Comparison of ENCODE assay signal across 16 cellular contexts in genomic region chrX:65910899-65911298, GRCh38.
A peak's percentile ranks its signal among the peaks of the same experiment; 100 is the strongest.
DNase-seq lines count a peak whose midpoint lies in the region; TF ChIP-seq lines count a peak whose summit lies in the region.
"Had no signal": no experiment of that assay in that cellular context is flagged by ENCODE, and none has a peak within 500 bp of the region (broad histone marks: within the 10 kb centered on the region; RNA-seq: fewer than 3 reads in every experiment).

No MANE protein-coding gene starts in this region.

- no peak overlapping the region for H3K4me2 ChIP-seq in mammary epithelial cell (ENCODE audit: insufficient read depth, low read depth, low read length)
- H3K4me2 ChIP-seq: BLaER1 treated with 17β-estradiol and CSF1 and Interleukin-3, amounts not matched to agents 10 nM and 100 nM had no signal

- intact Hi-C loops in MCF 10A (cut with micrococcal nuclease) (no loop called here), mammary epithelial cell (cut with micrococcal nuclease) (no loop called here), colonic mucosa (cut with DNase I) (no loop called here)

- CTCF ChIA-PET in MCF 10A (lab: Yijun Ruan, JAX): interaction anchor here (1.0 kb wide), 1 partner anchor 13 kb away, joined by 3 read pairs; no protein-coding TSS in a partner anchor
- CTCF ChIA-PET in mammary epithelial cell (lab: Charles Lee; ENCODE audit: low non-redundant PET): no interaction called here

- no peak for TF ChIP-seq CTCF in MCF 10A (IDR thresholded peaks at IDR 0.05; ENCODE audit: unreplicated experiment)
- TF ChIP-seq CTCF in mammary epithelial cell (conservative IDR thresholded peaks at IDR 0.05 in 1 of 2, IDR thresholded peaks at IDR 0.05 in 1 of 2; ENCODE audit: extremely low read depth in 1 of 2, insufficient read depth in 1 of 2, low read depth in 1 of 2, low read length in 2 of 2): no peak
- no peak for TF ChIP-seq CTCF in HL-60 (IDR thresholded peaks at IDR 0.05; ENCODE audit: insufficient read depth, low read length)
- no peak for TF ChIP-seq CTCF in NB4 (IDR thresholded peaks at IDR 0.05; ENCODE audit: low read depth, low read length)
- TF ChIP-seq CTCF in colonic mucosa (IDR thresholded peaks at IDR 0.05): no peak

- peaks cover 8% of the 10 kb centered on the region for H3K9me3 Mint-ChIP-seq in MCF 10A (ENCODE audit: unreplicated experiment)
- H3K9me3 Mint-ChIP-seq in activated T-cell treated with anti-CD3 and anti-CD28 coated beads, Interleukin-2, amount 50 U/mL, for 24 hours: peaks cover 2% of the 10 kb centered on the region
- H3K9me3 Mint-ChIP-seq: CD8-positive, alpha-beta T cell had no signal

- H3K27me3 ChIP-seq in mammary epithelial cell (ENCODE audit: insufficient read depth, low read length): no peaks in the 10 kb centered on the region
- H3K27me3 ChIP-seq in HL-60 (ENCODE audit: insufficient read depth, poor library complexity, severe bottlenecking): no peaks in the 10 kb centered on the region
- H3K27me3 ChIP-seq in colonic mucosa: no peaks in the 10 kb centered on the region

- dilution Hi-C loops in mammary epithelial cell (cut with HindIII; ENCODE audit: low sequenced_read_pairs): no loop called here

- no peak overlapping the region for H3K27ac Mint-ChIP-seq in MCF 10A (ENCODE audit: low read depth, unreplicated experiment)
- no peak overlapping the region for H3K27ac Mint-ChIP-seq in activated T-cell treated with anti-CD3 and anti-CD28 coated beads, Interleukin-2, amount 50 U/mL, for 24 hours
- H3K27ac Mint-ChIP-seq: B cell; CD8-positive, alpha-beta T cell had no signal

- H3K4me1 ChIP-seq in mammary epithelial cell (ENCODE audit: insufficient read depth, low read length) (no peaks in the 10 kb centered on the region), colonic mucosa (no peaks in the 10 kb centered on the region)

- H3K4me3 Mint-ChIP-seq in MCF 10A (ENCODE audit: unreplicated experiment): no peak overlapping the region
- H3K4me3 Mint-ChIP-seq in activated T-cell treated with anti-CD3 and anti-CD28 coated beads, Interleukin-2, amount 50 U/mL, for 24 hours: no peak overlapping the region
- H3K4me3 Mint-ChIP-seq: B cell; CD8-positive, alpha-beta T cell had no signal

- H3K27ac ChIP-seq in mammary epithelial cell (ENCODE audit: insufficient read depth, low read depth, low read length): no peak overlapping the region
- H3K27ac ChIP-seq in HL-60 (replicated peaks): peak overlapping the region; percentile 7; the same call in 1 of the 2 replicates
- H3K27ac ChIP-seq in colonic mucosa: no peak overlapping the region
- H3K27ac ChIP-seq: BLaER1 treated with 17β-estradiol and CSF1 and Interleukin-3, amounts not matched to agents 10 nM and 100 nM had no signal

- 50% methylated on average over 3 of the region's 3 CpGs for whole genome bisulfite sequencing in mammary epithelial cell (ENCODE audit: low coverage, missing lambda C conversion rate)

- in situ Hi-C loops in mammary epithelial cell (cut with MboI; ENCODE audit: low sequenced_read_pairs in 2 of 2): no loop called here

- no peaks in the 10 kb centered on the region for H3K36me3 Mint-ChIP-seq in MCF 10A (ENCODE audit: insufficient read depth, unreplicated experiment)
- H3K36me3 Mint-ChIP-seq in activated T-cell treated with anti-CD3 and anti-CD28 coated beads, Interleukin-2, amount 50 U/mL, for 24 hours (ENCODE audit: low read depth): no peaks in the 10 kb centered on the region
- H3K36me3 Mint-ChIP-seq: CD8-positive, alpha-beta T cell had no signal

- H3K9ac ChIP-seq in mammary epithelial cell (ENCODE audit: insufficient read depth, low read length): no peak overlapping the region
- no peak overlapping the region for H3K9ac ChIP-seq in colonic mucosa (ENCODE audit: low read depth in 2 of 2, low read length in 2 of 2)
- H3K9ac ChIP-seq: BLaER1 treated with 17β-estradiol and CSF1 and Interleukin-3, amounts not matched to agents 10 nM and 100 nM had no signal

- no peaks in the 10 kb centered on the region for H4K20me1 ChIP-seq in mammary epithelial cell (ENCODE audit: insufficient read depth, low read length)
- H4K20me1 ChIP-seq: BLaER1 treated with 17β-estradiol and CSF1 and Interleukin-3, amounts not matched to agents 10 nM and 100 nM had no signal

- TF ChIP-seq POLR2A in NB4 (IDR thresholded peaks at IDR 0.05; ENCODE audit: extremely low read depth, insufficient read length): no peak

- BruUV-seq in MCF 10A (replicated peaks; lab: Mats Ljungman, UMichigan): no TSS peak
- BruUV-seq in mammary epithelial cell (replicated peaks; lab: Mats Ljungman, UMichigan): no TSS peak

- no peaks in the 10 kb centered on the region for H3K36me3 ChIP-seq in mammary epithelial cell (ENCODE audit: insufficient read depth, low read length)
- no peaks in the 10 kb centered on the region for H3K36me3 ChIP-seq in colonic mucosa
- H3K36me3 ChIP-seq: BLaER1 treated with 17β-estradiol and CSF1 and Interleukin-3, amounts not matched to agents 10 nM and 100 nM had no signal

- no peak overlapping the region for H2AFZ ChIP-seq in mammary epithelial cell (ENCODE audit: low read depth, low read length)

- H3K4me1 Mint-ChIP-seq in MCF 10A (ENCODE audit: insufficient read depth, unreplicated experiment): no peaks in the 10 kb centered on the region
- no peaks in the 10 kb centered on the region for H3K4me1 Mint-ChIP-seq in activated T-cell treated with anti-CD3 and anti-CD28 coated beads, Interleukin-2, amount 50 U/mL, for 24 hours (ENCODE audit: low read depth)

- DNase-seq in MCF 10A (ENCODE audit: unreplicated experiment) (peak; percentile 5), mammary epithelial cell (no peak), HL-60 (ENCODE audit: low read depth in 1 of 2, low spot score in 1 of 2) (peak in 1 of 2 experiments; percentile 23), NB4 (ENCODE audit: low read depth) (peak; percentile 38), dedifferentiated amniotic fluid mesenchymal stem cell (ENCODE audit: extremely low spot score) (peak; percentile 12), NCI-H1105 treated with DMSO at 0.1 percent for 48 hours (lab: John Stamatoyannopoulos, UW) (no peak), colonic mucosa (no peak)
- no peak for DNase-seq in activated T-cell treated with anti-CD3 and anti-CD28 coated beads, Interleukin-2, amount 50 U/mL, for 24 hours
- DNase-seq: Calu3; CD8-positive, alpha-beta T cell; DMS79 treated with DMSO at 0.1 percent for 48 hours; GF-D8; GOT3; H7 had no signal

- no peaks in the 10 kb centered on the region for H3K27me3 Mint-ChIP-seq in MCF 10A (ENCODE audit: insufficient read depth, unreplicated experiment)
- peaks cover 26% of the 10 kb centered on the region for H3K27me3 Mint-ChIP-seq in activated T-cell treated with anti-CD3 and anti-CD28 coated beads, Interleukin-2, amount 50 U/mL, for 24 hours
- H3K27me3 Mint-ChIP-seq: B cell had no signal

- H3K9me3 ChIP-seq in mammary epithelial cell (replicated peaks; ENCODE audit: insufficient read depth, low read length) (no peaks in the 10 kb centered on the region), colonic mucosa (no peaks in the 10 kb centered on the region)

- POLR2A ChIA-PET in MCF 10A (lab: Yijun Ruan, JAX): interaction anchor here (0.7 kb wide), 1 partner anchor 216 kb away, joined by 3 read pairs; no protein-coding TSS in a partner anchor

- no peak overlapping the region for H3K4me3 ChIP-seq in mammary epithelial cell (replicated peaks in 1 of 3; ENCODE audit: insufficient read depth in 1 of 3, low read depth in 2 of 3, low read length in 3 of 3)
- H3K4me3 ChIP-seq in HL-60 (replicated peaks; ENCODE audit: insufficient read depth, low read length): no peak overlapping the region
- no peak overlapping the region for H3K4me3 ChIP-seq in NB4 (ENCODE audit: low read depth, low read length)
- H3K4me3 ChIP-seq in colonic mucosa: no peak overlapping the region
- H3K4me3 ChIP-seq: BLaER1 treated with 17β-estradiol and CSF1 and Interleukin-3, amounts not matched to agents 10 nM and 100 nM had no signal

- H3K79me2 ChIP-seq in mammary epithelial cell (ENCODE audit: insufficient read depth, low read length): no peaks in the 10 kb centered on the region

Comparison
In these comparisons a context has a peak if more than half of its experiments do, and no peak if none do; other contexts are left out.
1. DNase-seq: peak in MCF 10A (single experiment), NB4 (single experiment) and dedifferentiated amniotic fluid mesenchymal stem cell (single experiment); none in mammary epithelial cell (single experiment), NCI-H1105 treated with DMSO at 0.1 percent for 48 hours (single experiment), colonic mucosa (single experiment) and activated T-cell treated with anti-CD3 and anti-CD28 coated beads, Interleukin-2, amount 50 U/mL, for 24 hours (single experiment).